Comparison of ENCODE assay signal across 18 cellular contexts in the genomic region with DNA sequence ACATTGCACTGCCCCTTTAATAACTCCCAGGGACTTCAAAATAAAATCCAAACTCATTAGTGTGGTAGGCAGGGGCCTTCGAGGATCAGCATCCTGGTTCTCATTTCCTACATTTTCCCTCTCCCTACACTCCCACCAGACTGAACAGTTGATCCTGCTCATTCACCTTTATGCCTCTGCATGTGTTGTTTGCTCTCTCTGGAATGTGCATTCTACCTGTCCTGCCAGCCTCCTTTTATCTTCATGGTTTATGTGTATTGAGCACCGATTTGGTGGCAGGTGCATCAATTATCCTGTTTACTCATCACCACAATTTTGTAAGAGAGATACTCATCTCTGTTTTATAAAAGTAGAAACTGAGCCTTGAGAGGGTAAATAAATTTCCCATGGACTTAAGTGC.
DNase-seq lines count a peak whose midpoint lies in the region; ATAC-seq and TF ChIP-seq lines count a peak whose summit lies in the region.
"Had no signal": no experiment of that assay in that cellular context is flagged by ENCODE, and none has a peak within 500 bp of the region (broad histone marks: within the 10 kb centered on the region; RNA-seq: fewer than 3 reads in every experiment).

No MANE protein-coding gene starts in this region.

- H3K4me1 Mint-ChIP-seq in activated T-helper 17 cell treated with anti-CD3 and anti-CD28 coated beads, Interleukin-2, amount 50 U/mL, for 72 hours, result peaks cover 17% of the 10 kb centered on the region

- no peak overlapping the region for H3K9ac ChIP-seq in parathyroid adenoma

- H3K79me2 ChIP-seq in parathyroid adenoma, result no peaks in the 10 kb centered on the region

- H3K27ac Mint-ChIP-seq in activated T-helper 17 cell treated with anti-CD3 and anti-CD28 coated beads, Interleukin-2, amount 50 U/mL, for 72 hours, result peak overlapping the region; percentile 97

- H3K4me3 ChIP-seq in parathyroid adenoma (ENCODE audit: low read depth, low read length), result no peak overlapping the region
- H3K4me3 ChIP-seq: A549, gastroesophageal sphincter, lower lobe of right lung had no signal

- peak overlapping the region; percentile 33 for H2AFZ ChIP-seq in parathyroid adenoma

- H3K4me2 ChIP-seq in parathyroid adenoma (ENCODE audit: low read length), result no peak overlapping the region
- H3K4me2 ChIP-seq: A549 had no signal

- no peak for TF ChIP-seq CTCF in parathyroid adenoma (IDR thresholded peaks at IDR 0.05)

- H3K27me3 ChIP-seq in parathyroid adenoma (ENCODE audit: control insufficient read depth, insufficient read depth, low read length), result no peaks in the 10 kb centered on the region
- H3K27me3 ChIP-seq: gastroesophageal sphincter had no signal

- no peaks in the 10 kb centered on the region for H3K36me3 Mint-ChIP-seq in activated T-helper 17 cell treated with anti-CD3 and anti-CD28 coated beads, Interleukin-2, amount 50 U/mL, for 72 hours (ENCODE audit: low read depth)
- H3K36me3 Mint-ChIP-seq: CD8-positive, alpha-beta T cell had no signal

- no peaks in the 10 kb centered on the region for H3K9me3 ChIP-seq in parathyroid adenoma (ENCODE audit: control insufficient read depth, low read length)
- H3K9me3 ChIP-seq: A549, lower lobe of right lung had no signal

- no peaks in the 10 kb centered on the region for H3K36me3 ChIP-seq in parathyroid adenoma (ENCODE audit: control insufficient read depth, insufficient read depth, low read length)
- H3K36me3 ChIP-seq: gastroesophageal sphincter, lower lobe of right lung had no signal

- no peaks in the 10 kb centered on the region for H3K27me3 Mint-ChIP-seq in activated T-helper 17 cell treated with anti-CD3 and anti-CD28 coated beads, Interleukin-2, amount 50 U/mL, for 72 hours

- peaks cover 3% of the 10 kb centered on the region for H3K4me1 ChIP-seq in parathyroid adenoma

- H3K9me3 Mint-ChIP-seq in activated T-helper 17 cell treated with anti-CD3 and anti-CD28 coated beads, Interleukin-2, amount 50 U/mL, for 72 hours, result peaks cover 6% of the 10 kb centered on the region

- ATAC-seq in activated T-helper 17 cell treated with anti-CD3 and anti-CD28 coated beads, Interleukin-2, amount 50 U/mL, for 72 hours (replicated peaks), result no peak
- no peak for ATAC-seq in GM18861 (IDR thresholded peaks at IDR 0.05; ENCODE audit: unreplicated experiment)
- ATAC-seq in GM21717 (IDR thresholded peaks at IDR 0.05; ENCODE audit: unreplicated experiment), result no peak
- ATAC-seq: A549; CD8-positive, alpha-beta T cell; gastroesophageal sphincter; lower lobe of right lung; right cardiac atrium had no signal

- H3K27ac ChIP-seq in parathyroid adenoma, result no peak overlapping the region
- H3K27ac ChIP-seq: gastroesophageal sphincter, lower lobe of right lung had no signal

- peak; percentile 42 for DNase-seq in NCI-H510A treated with DMSO at 0.1 percent for 48 hours (lab: John Stamatoyannopoulos, UW)
- no peak for DNase-seq in NCI-H510A (lab: John Stamatoyannopoulos, UW)
- DNase-seq in NCI-H2081 treated with DMSO at 0.1 percent for 48 hours (lab: John Stamatoyannopoulos, UW), result peak; percentile 90
- no peak for DNase-seq in NK-92 treated with Interleukin-12 subunit alpha and Interleukin-12 subunit beta, amount 100 ng/mL, for 24 hours (lab: John Stamatoyannopoulos, UW)
- DNase-seq: activated CD4-positive, alpha-beta T cell treated with anti-CD3 and anti-CD28 coated beads, Interleukin-2, amount 50 U/mL, for 4 hours; amniotic stem cell; CD8-positive, alpha-beta T cell; cerebellar nuclear complex; lower lobe of right lung; right cardiac atrium; stimulated activated CD4-positive, alpha-beta T cell treated with anti-CD3 and anti-CD28 coated beads, Interleukin-1b, Interleukin-23, amount 100 ng/mL, for 48 hours; T-helper 9 cell had no signal

- H3K4me3 Mint-ChIP-seq in activated T-helper 17 cell treated with anti-CD3 and anti-CD28 coated beads, Interleukin-2, amount 50 U/mL, for 72 hours, result no peak overlapping the region
- H3K4me3 Mint-ChIP-seq: CD8-positive, alpha-beta T cell had no signal

Comparison
In these comparisons a context has a peak if more than half of its experiments do, and no peak if none do; other contexts are left out.
1. DNase-seq: peak in NCI-H510A treated with DMSO at 0.1 percent for 48 hours (single experiment) and NCI-H2081 treated with DMSO at 0.1 percent for 48 hours (single experiment); none in NCI-H510A (single experiment) and NK-92 treated with Interleukin-12 subunit alpha and Interleukin-12 subunit beta, amount 100 ng/mL, for 24 hours (single experiment).